8 cellular contexts compared by ENCODE assay signal in genomic region chr15:23038741-23039150, GRCh38. TPM values are rescaled to one million over a fixed set of nuclear protein-coding genes. Genes with fewer than 3 reads are reported as not detected.
DNase-seq lines count a peak whose midpoint lies in the region; ATAC-seq, FAIRE-seq and TF ChIP-seq lines count a peak whose summit lies in the region.

No MANE protein-coding gene starts in this region.

- no peaks in the 10 kb centered on the region for H3K9me3 ChIP-seq in lung (ENCODE audit: control insufficient read depth in 2 of 2, insufficient read depth in 1 of 2, low read length in 1 of 2)

- H3K4me1 ChIP-seq in lung (ENCODE audit: control insufficient read depth in 2 of 2, insufficient read depth in 2 of 2, low read length in 2 of 2) = peaks cover 0 to 4% of the 10 kb centered on the region in 2 donors

- peak; percentile 21 for ATAC-seq in GM18502 (IDR thresholded peaks at IDR 0.05; ENCODE audit: poor library complexity, unreplicated experiment)
- ATAC-seq in HG02973 (IDR thresholded peaks at IDR 0.05; ENCODE audit: unreplicated experiment) = peak; percentile 24
- peak; percentile 74 for ATAC-seq in lung (ENCODE audit: insufficient read depth, low FRiP score)

- H3K27ac ChIP-seq in lung (ENCODE audit: low read depth in 1 of 2, low read length in 1 of 2) = peak overlapping the region; percentile 79 to 89

- DNase-seq in Ammon's horn (ENCODE audit: low spot score) (peak; percentile 26), NOMO-1 (lab: John Stamatoyannopoulos, UW; ENCODE audit: unreplicated experiment in 2 of 2) (peak; percentile 42 to 65), cerebellum (ENCODE audit: low spot score) (peak; percentile 43), lung (ENCODE audit: low spot score) (no peak), urothelium cell line (ENCODE audit: low spot score) (peak; percentile 28), iPS-NIHi7 (ENCODE audit: extremely low spot score) (no peak)

- 6% methylated on average over 14 of the region's 14 CpGs for WGBS in lung, 2 donors

- FAIRE-seq in urothelium cell line (lab: Jason Lieb, UNC) = no peak

- TF ChIP-seq CTCF in lung (IDR thresholded peaks at IDR 0.05; ENCODE audit: control extremely low read depth, extremely low read depth) = no peak

- peak overlapping the region; percentile 99 for H3K4me3 ChIP-seq in lung

- H3K36me3 ChIP-seq in lung (ENCODE audit: control insufficient read depth in 2 of 2, insufficient read depth in 2 of 2, low read length in 2 of 2) = peaks cover 0 to 7% of the 10 kb centered on the region in 2 donors

- H3K27me3 ChIP-seq in lung (ENCODE audit: control insufficient read depth, insufficient read depth) = no peaks in the 10 kb centered on the region

RNA-seq across cellular contexts. Expression of gene TUBGCP5, which starts 0.6 kb away (rescaled TPM):
- total RNA-seq in cerebellum (24.5 TPM), lung (10 to 100 TPM; 16.0 to 34.7 TPM)
- polyA plus RNA-seq in lung = 1 to 10 TPM; 6.2 to 7.6 TPM

RNA-seq across cellular contexts. Expression of gene CYFIP1, which starts 58.6 kb away (rescaled TPM):
- 70.9 TPM for total RNA-seq in cerebellum
- 100 to 1,000 TPM; 108 to 136 TPM for total RNA-seq in lung
- polyA plus RNA-seq in lung = 10 to 100 TPM; 27.0 to 65.5 TPM

Comparison
In these comparisons a context has a peak if more than half of its experiments do, and no peak if none do; other contexts are left out.
1. DNase-seq: peak in Ammon's horn (single experiment), NOMO-1 (2 of 2), cerebellum (single experiment) and urothelium cell line (single experiment); none in lung (single experiment) and iPS-NIHi7 (single experiment).
2. ATAC-seq: peak in every context shown above with its lines; median percentile 74 in lung; 24 in HG02973; 21 in GM18502.